In genomic region chr2:30722936-30723725, GRCh38 we compare ENCODE assay signal across 23 cellular contexts.
"Had no signal": no experiment of that assay in that cellular context is flagged by ENCODE, and none has a peak within 500 bp of the region (broad histone marks: within the 10 kb centered on the region; RNA-seq: fewer than 3 reads in every experiment).

No MANE protein-coding gene starts in this region.

- H3K27ac ChIP-seq: foreskin keratinocyte, left ventricle myocardium inferior, ovary, prostate gland, SJSA1, suprapubic skin, tibial nerve had no signal

- H3K27me3 ChIP-seq: ovary, tibial nerve had no signal

- H3K9me3 ChIP-seq: left ventricle myocardium inferior, ovary, prostate gland, SJSA1, suprapubic skin, tibial nerve had no signal

- H3K36me3 ChIP-seq: left ventricle myocardium inferior, ovary, prostate gland, SJSA1, suprapubic skin, tibial nerve had no signal

- H3K4me1 ChIP-seq: foreskin keratinocyte, left ventricle myocardium inferior, prostate gland, SJSA1, suprapubic skin, tibial nerve had no signal

- H3K9me3 Mint-ChIP-seq: activated CD4-positive, alpha-beta memory T cell treated with anti-CD3 and anti-CD28 coated beads, Interleukin-2, amount 10 ng/mL, durations not matched to agents 7 days and 5 days; activated naive CD4-positive, alpha-beta T cell treated with anti-CD3 and anti-CD28 coated beads for 36 hours; activated T-cell treated with anti-CD3 and anti-CD28 coated beads, Interleukin-2, amount 50 U/mL, for 24 hours; activated T-helper 17 cell treated with anti-CD3 and anti-CD28 coated beads, Interleukin-2, amount 50 U/mL, for 72 hours; natural killer cell treated with Interleukin-12 subunit alpha and Interleukin-12 subunit beta and Interleukin-15 and Interleukin-18, amount 100 ng/mL, for 72 hours; stimulated activated effector memory CD8-positive, alpha-beta T cell treated with anti-CD3 and anti-CD28 coated beads, Interleukin-12 subunit alpha, Interleukin-12 subunit beta, amount 100 ng/mL, for 72 hours; stimulated activated naive CD8-positive, alpha-beta T cell treated with anti-CD3 and anti-CD28 coated beads, Interleukin-15, amount 100 ng/mL, for 72 hours had no signal

- H3K4me3 ChIP-seq: left ventricle myocardium inferior, ovary, prostate gland, SJSA1, suprapubic skin, tibial nerve had no signal

- DNase-seq: activated B cell treated with CpG ODN at 0.5 μM for 24 hours; activated CD4-positive, alpha-beta memory T cell treated with anti-CD3 and anti-CD28 coated beads, Interleukin-2, amount 10 ng/mL, durations not matched to agents 7 days and 5 days; activated CD4-positive, alpha-beta T cell treated with anti-CD3 and anti-CD28 coated beads for 4 hours; activated naive CD4-positive, alpha-beta T cell treated with anti-CD3 and anti-CD28 coated beads for 36 hours; activated T-cell treated with anti-CD3 and anti-CD28 coated beads, Interleukin-2, amount 50 U/mL, for 24 hours; amygdala; cerebellar nuclear complex; effector CD4-positive, alpha-beta T cell; erythroblast; foreskin keratinocyte; left ventricle myocardium inferior; ovary; right cardiac atrium; stimulated activated CD4-positive, alpha-beta T cell treated with anti-CD3 and anti-CD28 coated beads, Interleukin-1b, Interleukin-23, amount 100 ng/mL, for 48 hours; stimulated activated naive CD8-positive, alpha-beta T cell treated with anti-CD3 and anti-CD28 coated beads, Interleukin-15, amount 100 ng/mL, for 72 hours; T-helper 1 cell had no signal

- H3K4me1 Mint-ChIP-seq: activated B cell treated with CpG ODN at 0.5 μM for 24 hours; activated CD4-positive, alpha-beta memory T cell treated with anti-CD3 and anti-CD28 coated beads, Interleukin-2, amount 10 ng/mL, durations not matched to agents 7 days and 5 days; activated T-helper 17 cell treated with anti-CD3 and anti-CD28 coated beads, Interleukin-2, amount 50 U/mL, for 72 hours; stimulated activated effector memory CD8-positive, alpha-beta T cell treated with anti-CD3 and anti-CD28 coated beads, Interleukin-12 subunit alpha, Interleukin-12 subunit beta, amount 100 ng/mL, for 72 hours; stimulated activated naive CD8-positive, alpha-beta T cell treated with anti-CD3 and anti-CD28 coated beads, Interleukin-15, amount 100 ng/mL, for 72 hours had no signal

- H3K36me3 Mint-ChIP-seq: natural killer cell treated with Interleukin-12 subunit alpha and Interleukin-12 subunit beta and Interleukin-15 and Interleukin-18, amount 100 ng/mL, for 72 hours; stimulated activated effector memory CD8-positive, alpha-beta T cell treated with anti-CD3 and anti-CD28 coated beads, Interleukin-12 subunit alpha, Interleukin-12 subunit beta, amount 100 ng/mL, for 72 hours had no signal

- H3K27ac Mint-ChIP-seq: activated B cell treated with CpG ODN at 0.5 μM for 24 hours; activated CD4-positive, alpha-beta memory T cell treated with anti-CD3 and anti-CD28 coated beads, Interleukin-2, amount 10 ng/mL, durations not matched to agents 7 days and 5 days; activated naive CD4-positive, alpha-beta T cell treated with anti-CD3 and anti-CD28 coated beads for 36 hours; activated T-cell treated with anti-CD3 and anti-CD28 coated beads, Interleukin-2, amount 50 U/mL, for 24 hours; activated T-helper 17 cell treated with anti-CD3 and anti-CD28 coated beads, Interleukin-2, amount 50 U/mL, for 72 hours; natural killer cell treated with Interleukin-12 subunit alpha and Interleukin-12 subunit beta and Interleukin-15 and Interleukin-18, amount 100 ng/mL, for 72 hours; stimulated activated effector memory CD8-positive, alpha-beta T cell treated with anti-CD3 and anti-CD28 coated beads, Interleukin-12 subunit alpha, Interleukin-12 subunit beta, amount 100 ng/mL, for 72 hours; stimulated activated naive CD8-positive, alpha-beta T cell treated with anti-CD3 and anti-CD28 coated beads, Interleukin-15, amount 100 ng/mL, for 72 hours had no signal

- ATAC-seq: activated T-helper 17 cell treated with anti-CD3 and anti-CD28 coated beads, Interleukin-2, amount 50 U/mL, for 72 hours; foreskin keratinocyte; natural killer cell treated with Interleukin-12 subunit alpha and Interleukin-12 subunit beta and Interleukin-15 and Interleukin-18, amount 100 ng/mL, for 72 hours; right cardiac atrium; stimulated activated naive CD8-positive, alpha-beta T cell treated with anti-CD3 and anti-CD28 coated beads, Interleukin-15, amount 100 ng/mL, for 72 hours had no signal

- H3K4me3 Mint-ChIP-seq: activated B cell treated with CpG ODN at 0.5 μM for 24 hours; activated CD4-positive, alpha-beta memory T cell treated with anti-CD3 and anti-CD28 coated beads, Interleukin-2, amount 10 ng/mL, durations not matched to agents 7 days and 5 days; activated naive CD4-positive, alpha-beta T cell treated with anti-CD3 and anti-CD28 coated beads for 36 hours; activated T-cell treated with anti-CD3 and anti-CD28 coated beads, Interleukin-2, amount 50 U/mL, for 24 hours; activated T-helper 17 cell treated with anti-CD3 and anti-CD28 coated beads, Interleukin-2, amount 50 U/mL, for 72 hours; natural killer cell treated with Interleukin-12 subunit alpha and Interleukin-12 subunit beta and Interleukin-15 and Interleukin-18, amount 100 ng/mL, for 72 hours; stimulated activated effector memory CD8-positive, alpha-beta T cell treated with anti-CD3 and anti-CD28 coated beads, Interleukin-12 subunit alpha, Interleukin-12 subunit beta, amount 100 ng/mL, for 72 hours; stimulated activated naive CD8-positive, alpha-beta T cell treated with anti-CD3 and anti-CD28 coated beads, Interleukin-15, amount 100 ng/mL, for 72 hours had no signal
